In genomic region chr7:112697211-112697610, GRCh38 we compare ENCODE assay signal across 4 cellular contexts.
DNase-seq lines count a peak whose midpoint lies in the region; ATAC-seq, FAIRE-seq and TF ChIP-seq lines count a peak whose summit lies in the region.
"Not testable (repeated sequence)": the region's sequence is repeated elsewhere in the genome, so short reads cannot be mapped to it uniquely, and the experiment has no call there.

No MANE protein-coding gene starts in this region.

- H3K27me3 Mint-ChIP-seq in glutamatergic neuron (ENCODE audit: unreplicated experiment): not testable (repeated sequence)
- H3K27me3 Mint-ChIP-seq in stimulated activated naive CD8-positive, alpha-beta T cell treated with anti-CD3 and anti-CD28 coated beads, Interleukin-15, amount 100 ng/mL, for 72 hours: peaks cover 27% of the 10 kb centered on the region

- H3K27me3 ChIP-seq in testis: not testable (repeated sequence)

- H3K36me3 Mint-ChIP-seq in glutamatergic neuron (ENCODE audit: unreplicated experiment): peaks cover 12% of the 10 kb centered on the region

- DNase-seq in glutamatergic neuron (peak; percentile 22), kidney (peak; percentile 50)
- not testable (repeated sequence) for DNase-seq in stimulated activated naive CD8-positive, alpha-beta T cell treated with anti-CD3 and anti-CD28 coated beads, Interleukin-15, amount 100 ng/mL, for 72 hours; testis

- H3K27ac Mint-ChIP-seq in glutamatergic neuron (ENCODE audit: unreplicated experiment); stimulated activated naive CD8-positive, alpha-beta T cell treated with anti-CD3 and anti-CD28 coated beads, Interleukin-15, amount 100 ng/mL, for 72 hours: not testable (repeated sequence)

- not testable (repeated sequence) for H3K4me3 ChIP-seq in kidney (ENCODE audit: low read length in 2 of 2)
- H3K4me3 ChIP-seq in testis: peak overlapping the region; percentile 15 to 36

- H3K4me3 Mint-ChIP-seq in glutamatergic neuron (ENCODE audit: unreplicated experiment); stimulated activated naive CD8-positive, alpha-beta T cell treated with anti-CD3 and anti-CD28 coated beads, Interleukin-15, amount 100 ng/mL, for 72 hours: not testable (repeated sequence)

- H3K9me3 ChIP-seq in kidney (ENCODE audit: control insufficient read depth in 1 of 2, low read length in 2 of 2); testis: not testable (repeated sequence)

- H3K27ac ChIP-seq in kidney (ENCODE audit: low read depth in 2 of 2, low read length in 2 of 2); testis: not testable (repeated sequence)

- ATAC-seq in stimulated activated naive CD8-positive, alpha-beta T cell treated with anti-CD3 and anti-CD28 coated beads, Interleukin-15, amount 100 ng/mL, for 72 hours: peak; percentile 37

- not testable (repeated sequence) for FAIRE-seq in kidney (lab: Jason Lieb, UNC)

- intact Hi-C loops in kidney (cut with DNase I); testis (cut with DNase I; ENCODE audit: low total_unique reads): not testable (repeated sequence)

- H3K36me3 ChIP-seq in kidney (ENCODE audit: control insufficient read depth in 1 of 2, insufficient read depth in 2 of 2, low read length in 2 of 2); testis (ENCODE audit: low read depth, missing control alignments): not testable (repeated sequence)

- not testable (repeated sequence) for H3K9ac ChIP-seq in kidney (ENCODE audit: low read length in 2 of 2)

- not testable (repeated sequence) for H3K4me1 ChIP-seq in kidney (ENCODE audit: control insufficient read depth in 1 of 2, insufficient read depth in 1 of 2, low read depth in 1 of 2, low read length in 2 of 2); testis

- not testable (repeated sequence) for H3K4me1 Mint-ChIP-seq in glutamatergic neuron (ENCODE audit: low read depth, unreplicated experiment); stimulated activated naive CD8-positive, alpha-beta T cell treated with anti-CD3 and anti-CD28 coated beads, Interleukin-15, amount 100 ng/mL, for 72 hours

- not testable (repeated sequence) for TF ChIP-seq POLR2A in testis (IDR thresholded peaks at IDR 0.05)

- not testable (repeated sequence) for TF ChIP-seq CTCF in glutamatergic neuron (IDR thresholded peaks at IDR 0.05; ENCODE audit: partially characterized antibody, unreplicated experiment); kidney (IDR thresholded peaks at IDR 0.05; ENCODE audit: borderline replicate concordance, extremely low read depth, insufficient read depth); testis (IDR thresholded peaks at IDR 0.05)

- not testable (repeated sequence) for H3K9me3 Mint-ChIP-seq in glutamatergic neuron (ENCODE audit: unreplicated experiment); stimulated activated naive CD8-positive, alpha-beta T cell treated with anti-CD3 and anti-CD28 coated beads, Interleukin-15, amount 100 ng/mL, for 72 hours

- WGBS in testis, 2 donors: 82% methylated on average over 27 of the region's 30 CpGs; no CpG with 5 or more reads in 1 of the 2 donors
